1 cellular context compared by ENCODE assay signal in the genomic region with DNA sequence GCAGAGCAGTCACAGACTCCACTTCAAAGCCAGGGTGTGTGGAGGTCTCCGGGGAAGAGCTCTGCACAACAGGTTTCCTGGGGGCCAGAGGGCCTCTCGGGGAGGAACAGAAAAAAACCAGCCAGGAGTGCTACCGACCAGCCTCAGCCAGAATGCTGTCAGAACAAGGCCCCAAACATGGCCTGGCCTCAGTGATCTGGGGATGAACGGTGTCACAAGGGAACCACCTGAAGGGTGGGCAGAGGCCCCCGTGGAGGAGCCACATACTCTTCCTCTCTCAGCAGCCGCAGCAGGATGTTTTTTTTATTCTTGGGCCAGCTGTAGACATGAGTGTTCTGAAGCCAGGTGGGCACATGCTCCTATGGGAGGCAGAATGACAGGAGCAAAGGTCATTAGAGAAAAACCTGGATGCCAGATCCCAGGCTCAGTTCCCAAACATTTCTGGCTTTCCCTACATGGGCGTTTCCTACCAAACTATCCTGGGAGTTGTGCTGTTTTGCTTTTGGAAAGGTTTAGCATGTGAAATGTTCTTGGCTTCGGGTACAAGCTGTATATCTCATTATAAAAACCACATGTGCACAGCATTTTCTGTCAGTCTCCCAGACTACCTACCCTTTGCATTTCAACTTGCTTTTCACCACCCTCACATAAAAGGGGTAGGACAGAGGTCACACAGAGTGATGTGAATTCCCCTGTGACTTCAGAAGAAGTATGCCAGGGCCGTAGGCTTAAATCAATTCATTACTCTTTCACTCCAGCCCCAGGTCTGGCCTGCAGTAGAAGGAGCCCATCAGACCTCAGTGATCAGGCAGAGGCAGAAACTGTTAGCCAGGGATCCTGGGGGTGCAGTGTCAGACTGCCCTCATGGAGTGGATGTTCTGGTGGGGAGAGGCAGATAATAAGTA.
TF ChIP-seq lines count a peak whose summit lies in the region.

No MANE protein-coding gene starts in this region.

TF ChIP-seq in HepG2, 621 proteins besides CTCF, POLR2A, EP300 and RAD21 (continued from another document):
- TF ChIP-seq HNF4A (CRISPR knock-in tag; IDR thresholded peaks at IDR 0.05) (peak; percentile 63), ARNTL (CRISPR knock-in tag; IDR thresholded peaks at IDR 0.05) (0 out of 2 replicates have a peak, but pooled peaks have one; percentile 20), ZSCAN29 (CRISPR knock-in tag; conservative IDR thresholded peaks at IDR 0.05) (no peak), SRY (CRISPR knock-in tag; IDR thresholded peaks at IDR 0.05) (no peak), ZNF772 (CRISPR knock-in tag; IDR thresholded peaks at IDR 0.05) (no peak), ARNT2 (CRISPR knock-in tag; IDR thresholded peaks at IDR 0.05; ENCODE audit: low read depth) (no peak), SRF (IDR thresholded peaks at IDR 0.05; ENCODE audit: low read depth, low read length) (0 out of 2 replicates have a peak, but pooled peaks have one; percentile 9), ZBTB7B (CRISPR knock-in tag; IDR thresholded peaks at IDR 0.05) (0 out of 2 replicates have a peak, but pooled peaks have one; percentile 27), HNF4G (IDR thresholded peaks at IDR 0.05; ENCODE audit: borderline replicate concordance, low read depth, low read length) (peak; percentile 43; the same call in 1 of the 2 replicates), HNF4G (CRISPR knock-in tag; IDR thresholded peaks at IDR 0.05; ENCODE audit: borderline replicate concordance, low read depth) (no peak), SAP130 (CRISPR knock-in tag; IDR thresholded peaks at IDR 0.05; ENCODE audit: low read depth) (peak; percentile 28; the same call in 1 of the 2 replicates), JUNB (CRISPR knock-in tag; IDR thresholded peaks at IDR 0.05; ENCODE audit: borderline replicate concordance) (0 out of 2 replicates have a peak, but pooled peaks have one; percentile 32), PITX1 (CRISPR knock-in tag; IDR thresholded peaks at IDR 0.05) (no peak), ZNF570 (CRISPR knock-in tag; IDR thresholded peaks at IDR 0.05; ENCODE audit: borderline replicate concordance) (no peak), CBX1 (IDR thresholded peaks at IDR 0.05; ENCODE audit: low read depth) (no peak), NFKB2 (CRISPR knock-in tag; IDR thresholded peaks at IDR 0.05; ENCODE audit: borderline replicate concordance) (no peak), RFXANK (CRISPR knock-in tag; IDR thresholded peaks at IDR 0.05) (no peak), ZNF331 (CRISPR knock-in tag; IDR thresholded peaks at IDR 0.05) (peak; percentile 88), MAZ (IDR thresholded peaks at IDR 0.05; ENCODE audit: borderline replicate concordance, low read depth, low read length) (no peak), MAZ (CRISPR knock-in tag; IDR thresholded peaks at IDR 0.05; ENCODE audit: low read depth) (no peak), ZNF83 (CRISPR knock-in tag; IDR thresholded peaks at IDR 0.05; ENCODE audit: borderline replicate concordance) (no peak), SMARCE1 (IDR thresholded peaks at IDR 0.05; ENCODE audit: borderline replicate concordance) (no peak), FOXC1 (CRISPR knock-in tag; IDR thresholded peaks at IDR 0.05; ENCODE audit: borderline replicate concordance) (no peak), PHF21A (CRISPR knock-in tag; IDR thresholded peaks at IDR 0.05) (no peak), ZNF121 (CRISPR knock-in tag; IDR thresholded peaks at IDR 0.05) (no peak)
- TF ChIP-seq, protein P1, sequence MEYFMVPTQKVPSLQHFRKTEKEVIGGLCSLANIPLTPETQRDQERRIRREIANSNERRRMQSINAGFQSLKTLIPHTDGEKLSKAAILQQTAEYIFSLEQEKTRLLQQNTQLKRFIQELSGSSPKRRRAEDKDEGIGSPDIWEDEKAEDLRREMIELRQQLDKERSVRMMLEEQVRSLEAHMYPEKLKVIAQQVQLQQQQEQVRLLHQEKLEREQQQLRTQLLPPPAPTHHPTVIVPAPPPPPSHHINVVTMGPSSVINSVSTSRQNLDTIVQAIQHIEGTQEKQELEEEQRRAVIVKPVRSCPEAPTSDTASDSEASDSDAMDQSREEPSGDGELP (IDR thresholded peaks at IDR 0.05; ENCODE audit: borderline replicate concordance, low read depth), result 0 out of 2 replicates have a peak, but pooled peaks have one; percentile 25
- TF ChIP-seq, protein P2, sequence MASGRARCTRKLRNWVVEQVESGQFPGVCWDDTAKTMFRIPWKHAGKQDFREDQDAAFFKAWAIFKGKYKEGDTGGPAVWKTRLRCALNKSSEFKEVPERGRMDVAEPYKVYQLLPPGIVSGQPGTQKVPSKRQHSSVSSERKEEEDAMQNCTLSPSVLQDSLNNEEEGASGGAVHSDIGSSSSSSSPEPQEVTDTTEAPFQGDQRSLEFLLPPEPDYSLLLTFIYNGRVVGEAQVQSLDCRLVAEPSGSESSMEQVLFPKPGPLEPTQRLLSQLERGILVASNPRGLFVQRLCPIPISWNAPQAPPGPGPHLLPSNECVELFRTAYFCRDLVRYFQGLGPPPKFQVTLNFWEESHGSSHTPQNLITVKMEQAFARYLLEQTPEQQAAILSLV (CRISPR knock-in tag; IDR thresholded peaks at IDR 0.05; ENCODE audit: borderline replicate concordance), result no peak
- TF ChIP-seq, protein P3, sequence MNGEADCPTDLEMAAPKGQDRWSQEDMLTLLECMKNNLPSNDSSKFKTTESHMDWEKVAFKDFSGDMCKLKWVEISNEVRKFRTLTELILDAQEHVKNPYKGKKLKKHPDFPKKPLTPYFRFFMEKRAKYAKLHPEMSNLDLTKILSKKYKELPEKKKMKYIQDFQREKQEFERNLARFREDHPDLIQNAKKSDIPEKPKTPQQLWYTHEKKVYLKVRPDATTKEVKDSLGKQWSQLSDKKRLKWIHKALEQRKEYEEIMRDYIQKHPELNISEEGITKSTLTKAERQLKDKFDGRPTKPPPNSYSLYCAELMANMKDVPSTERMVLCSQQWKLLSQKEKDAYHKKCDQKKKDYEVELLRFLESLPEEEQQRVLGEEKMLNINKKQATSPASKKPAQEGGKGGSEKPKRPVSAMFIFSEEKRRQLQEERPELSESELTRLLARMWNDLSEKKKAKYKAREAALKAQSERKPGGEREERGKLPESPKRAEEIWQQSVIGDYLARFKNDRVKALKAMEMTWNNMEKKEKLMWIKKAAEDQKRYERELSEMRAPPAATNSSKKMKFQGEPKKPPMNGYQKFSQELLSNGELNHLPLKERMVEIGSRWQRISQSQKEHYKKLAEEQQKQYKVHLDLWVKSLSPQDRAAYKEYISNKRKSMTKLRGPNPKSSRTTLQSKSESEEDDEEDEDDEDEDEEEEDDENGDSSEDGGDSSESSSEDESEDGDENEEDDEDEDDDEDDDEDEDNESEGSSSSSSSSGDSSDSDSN (CRISPR knock-in tag; IDR thresholded peaks at IDR 0.05), result peak; percentile 25; the same call in 1 of the 2 replicates
- TF ChIP-seq, protein P4, sequence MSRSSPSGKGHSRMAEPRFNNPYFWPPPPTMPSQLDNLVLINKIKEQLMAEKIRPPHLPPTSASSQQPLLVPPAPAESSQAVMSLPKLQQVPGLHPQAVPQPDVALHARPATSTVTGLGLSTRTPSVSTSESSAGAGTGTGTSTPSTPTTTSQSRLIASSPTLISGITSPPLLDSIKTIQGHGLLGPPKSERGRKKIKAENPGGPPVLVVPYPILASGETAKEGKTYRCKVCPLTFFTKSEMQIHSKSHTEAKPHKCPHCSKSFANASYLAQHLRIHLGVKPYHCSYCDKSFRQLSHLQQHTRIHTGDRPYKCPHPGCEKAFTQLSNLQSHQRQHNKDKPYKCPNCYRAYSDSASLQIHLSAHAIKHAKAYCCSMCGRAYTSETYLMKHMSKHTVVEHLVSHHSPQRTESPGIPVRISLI (CRISPR knock-in tag; IDR thresholded peaks at IDR 0.05; ENCODE audit: borderline replicate concordance), result peak; percentile 51; the same call in 1 of the 2 replicates
- TF ChIP-seq, protein P5, sequence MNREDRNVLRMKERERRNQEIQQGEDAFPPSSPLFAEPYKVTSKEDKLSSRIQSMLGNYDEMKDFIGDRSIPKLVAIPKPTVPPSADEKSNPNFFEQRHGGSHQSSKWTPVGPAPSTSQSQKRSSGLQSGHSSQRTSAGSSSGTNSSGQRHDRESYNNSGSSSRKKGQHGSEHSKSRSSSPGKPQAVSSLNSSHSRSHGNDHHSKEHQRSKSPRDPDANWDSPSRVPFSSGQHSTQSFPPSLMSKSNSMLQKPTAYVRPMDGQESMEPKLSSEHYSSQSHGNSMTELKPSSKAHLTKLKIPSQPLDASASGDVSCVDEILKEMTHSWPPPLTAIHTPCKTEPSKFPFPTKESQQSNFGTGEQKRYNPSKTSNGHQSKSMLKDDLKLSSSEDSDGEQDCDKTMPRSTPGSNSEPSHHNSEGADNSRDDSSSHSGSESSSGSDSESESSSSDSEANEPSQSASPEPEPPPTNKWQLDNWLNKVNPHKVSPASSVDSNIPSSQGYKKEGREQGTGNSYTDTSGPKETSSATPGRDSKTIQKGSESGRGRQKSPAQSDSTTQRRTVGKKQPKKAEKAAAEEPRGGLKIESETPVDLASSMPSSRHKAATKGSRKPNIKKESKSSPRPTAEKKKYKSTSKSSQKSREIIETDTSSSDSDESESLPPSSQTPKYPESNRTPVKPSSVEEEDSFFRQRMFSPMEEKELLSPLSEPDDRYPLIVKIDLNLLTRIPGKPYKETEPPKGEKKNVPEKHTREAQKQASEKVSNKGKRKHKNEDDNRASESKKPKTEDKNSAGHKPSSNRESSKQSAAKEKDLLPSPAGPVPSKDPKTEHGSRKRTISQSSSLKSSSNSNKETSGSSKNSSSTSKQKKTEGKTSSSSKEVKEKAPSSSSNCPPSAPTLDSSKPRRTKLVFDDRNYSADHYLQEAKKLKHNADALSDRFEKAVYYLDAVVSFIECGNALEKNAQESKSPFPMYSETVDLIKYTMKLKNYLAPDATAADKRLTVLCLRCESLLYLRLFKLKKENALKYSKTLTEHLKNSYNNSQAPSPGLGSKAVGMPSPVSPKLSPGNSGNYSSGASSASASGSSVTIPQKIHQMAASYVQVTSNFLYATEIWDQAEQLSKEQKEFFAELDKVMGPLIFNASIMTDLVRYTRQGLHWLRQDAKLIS (CRISPR knock-in tag; IDR thresholded peaks at IDR 0.05), result no peak
- TF ChIP-seq, protein P6, sequence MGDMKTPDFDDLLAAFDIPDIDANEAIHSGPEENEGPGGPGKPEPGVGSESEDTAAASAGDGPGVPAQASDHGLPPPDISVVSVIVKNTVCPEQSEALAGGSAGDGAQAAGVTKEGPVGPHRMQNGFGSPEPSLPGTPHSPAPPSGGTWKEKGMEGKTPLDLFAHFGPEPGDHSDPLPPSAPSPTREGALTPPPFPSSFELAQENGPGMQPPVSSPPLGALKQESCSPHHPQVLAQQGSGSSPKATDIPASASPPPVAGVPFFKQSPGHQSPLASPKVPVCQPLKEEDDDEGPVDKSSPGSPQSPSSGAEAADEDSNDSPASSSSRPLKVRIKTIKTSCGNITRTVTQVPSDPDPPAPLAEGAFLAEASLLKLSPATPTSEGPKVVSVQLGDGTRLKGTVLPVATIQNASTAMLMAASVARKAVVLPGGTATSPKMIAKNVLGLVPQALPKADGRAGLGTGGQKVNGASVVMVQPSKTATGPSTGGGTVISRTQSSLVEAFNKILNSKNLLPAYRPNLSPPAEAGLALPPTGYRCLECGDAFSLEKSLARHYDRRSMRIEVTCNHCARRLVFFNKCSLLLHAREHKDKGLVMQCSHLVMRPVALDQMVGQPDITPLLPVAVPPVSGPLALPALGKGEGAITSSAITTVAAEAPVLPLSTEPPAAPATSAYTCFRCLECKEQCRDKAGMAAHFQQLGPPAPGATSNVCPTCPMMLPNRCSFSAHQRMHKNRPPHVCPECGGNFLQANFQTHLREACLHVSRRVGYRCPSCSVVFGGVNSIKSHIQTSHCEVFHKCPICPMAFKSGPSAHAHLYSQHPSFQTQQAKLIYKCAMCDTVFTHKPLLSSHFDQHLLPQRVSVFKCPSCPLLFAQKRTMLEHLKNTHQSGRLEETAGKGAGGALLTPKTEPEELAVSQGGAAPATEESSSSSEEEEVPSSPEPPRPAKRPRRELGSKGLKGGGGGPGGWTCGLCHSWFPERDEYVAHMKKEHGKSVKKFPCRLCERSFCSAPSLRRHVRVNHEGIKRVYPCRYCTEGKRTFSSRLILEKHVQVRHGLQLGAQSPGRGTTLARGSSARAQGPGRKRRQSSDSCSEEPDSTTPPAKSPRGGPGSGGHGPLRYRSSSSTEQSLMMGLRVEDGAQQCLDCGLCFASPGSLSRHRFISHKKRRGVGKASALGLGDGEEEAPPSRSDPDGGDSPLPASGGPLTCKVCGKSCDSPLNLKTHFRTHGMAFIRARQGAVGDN (CRISPR knock-in tag; IDR thresholded peaks at IDR 0.05), result peak; percentile 50
- TF ChIP-seq, protein P7, sequence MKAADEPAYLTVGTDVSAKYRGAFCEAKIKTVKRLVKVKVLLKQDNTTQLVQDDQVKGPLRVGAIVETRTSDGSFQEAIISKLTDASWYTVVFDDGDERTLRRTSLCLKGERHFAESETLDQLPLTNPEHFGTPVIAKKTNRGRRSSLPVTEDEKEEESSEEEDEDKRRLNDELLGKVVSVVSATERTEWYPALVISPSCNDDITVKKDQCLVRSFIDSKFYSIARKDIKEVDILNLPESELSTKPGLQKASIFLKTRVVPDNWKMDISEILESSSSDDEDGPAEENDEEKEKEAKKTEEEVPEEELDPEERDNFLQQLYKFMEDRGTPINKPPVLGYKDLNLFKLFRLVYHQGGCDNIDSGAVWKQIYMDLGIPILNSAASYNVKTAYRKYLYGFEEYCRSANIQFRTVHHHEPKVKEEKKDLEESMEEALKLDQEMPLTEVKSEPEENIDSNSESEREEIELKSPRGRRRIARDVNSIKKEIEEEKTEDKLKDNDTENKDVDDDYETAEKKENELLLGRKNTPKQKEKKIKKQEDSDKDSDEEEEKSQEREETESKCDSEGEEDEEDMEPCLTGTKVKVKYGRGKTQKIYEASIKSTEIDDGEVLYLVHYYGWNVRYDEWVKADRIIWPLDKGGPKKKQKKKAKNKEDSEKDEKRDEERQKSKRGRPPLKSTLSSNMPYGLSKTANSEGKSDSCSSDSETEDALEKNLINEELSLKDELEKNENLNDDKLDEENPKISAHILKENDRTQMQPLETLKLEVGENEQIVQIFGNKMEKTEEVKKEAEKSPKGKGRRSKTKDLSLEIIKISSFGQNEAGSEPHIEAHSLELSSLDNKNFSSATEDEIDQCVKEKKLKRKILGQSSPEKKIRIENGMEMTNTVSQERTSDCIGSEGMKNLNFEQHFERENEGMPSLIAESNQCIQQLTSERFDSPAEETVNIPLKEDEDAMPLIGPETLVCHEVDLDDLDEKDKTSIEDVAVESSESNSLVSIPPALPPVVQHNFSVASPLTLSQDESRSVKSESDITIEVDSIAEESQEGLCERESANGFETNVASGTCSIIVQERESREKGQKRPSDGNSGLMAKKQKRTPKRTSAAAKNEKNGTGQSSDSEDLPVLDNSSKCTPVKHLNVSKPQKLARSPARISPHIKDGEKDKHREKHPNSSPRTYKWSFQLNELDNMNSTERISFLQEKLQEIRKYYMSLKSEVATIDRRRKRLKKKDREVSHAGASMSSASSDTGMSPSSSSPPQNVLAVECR (CRISPR knock-in tag; IDR thresholded peaks at IDR 0.05; ENCODE audit: borderline replicate concordance), result peak; percentile 37; the same call in 1 of the 2 replicates
- TF ChIP-seq, protein P8, sequence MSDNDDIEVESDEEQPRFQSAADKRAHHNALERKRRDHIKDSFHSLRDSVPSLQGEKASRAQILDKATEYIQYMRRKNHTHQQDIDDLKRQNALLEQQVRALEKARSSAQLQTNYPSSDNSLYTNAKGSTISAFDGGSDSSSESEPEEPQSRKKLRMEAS (IDR thresholded peaks at IDR 0.05), result 0 out of 2 replicates have a peak, but pooled peaks have one; percentile 29
TF ChIP-seq in HepG2: peak in this region for 14.
